12 cellular contexts compared by ENCODE assay signal in genomic region chr7:87318741-87319140, GRCh38. TPM values are rescaled to one million over a fixed set of nuclear protein-coding genes. Genes with fewer than 3 reads are reported as not detected.
DNase-seq lines count a peak whose midpoint lies in the region; ATAC-seq and TF ChIP-seq lines count a peak whose summit lies in the region.
"Had no signal": no experiment of that assay in that cellular context is flagged by ENCODE, and none has a peak within 500 bp of the region (broad histone marks: within the 10 kb centered on the region; RNA-seq: fewer than 3 reads in every experiment).

No MANE protein-coding gene starts in this region.

- no peaks in the 10 kb centered on the region for H3K27me3 ChIP-seq in CD4-positive, alpha-beta memory T cell (ENCODE audit: insufficient read depth, low read length)

- peak; percentile 27 for ATAC-seq in HG03354 (IDR thresholded peaks at IDR 0.05; ENCODE audit: poor library complexity, severe bottlenecking, unreplicated experiment)
- no peak for ATAC-seq in GM19455 (IDR thresholded peaks at IDR 0.05; ENCODE audit: unreplicated experiment)

- peaks cover 21% of the 10 kb centered on the region for H3K4me1 ChIP-seq in CD4-positive, alpha-beta memory T cell (ENCODE audit: insufficient read depth, low read length)
- H3K4me1 ChIP-seq: prostate gland had no signal

- H3K9me3 Mint-ChIP-seq in CD4-positive, alpha-beta memory T cell = peaks cover 0 to 13% (median 0%) of the 10 kb centered on the region in 8 donors

- peaks cover 0 to 3% of the 10 kb centered on the region in 2 donors for H3K27me3 Mint-ChIP-seq in CD4-positive, alpha-beta memory T cell

- no peak for DNase-seq in CD4-positive, alpha-beta memory T cell
- DNase-seq in SHP77 (lab: John Stamatoyannopoulos, UW) (peak; percentile 17 to 19), left kidney (ENCODE audit: low read depth, low spot score) (peak; percentile 17), inferior parietal cortex (ENCODE audit: extremely low spot score) (no peak), HEK293T (ENCODE audit: extremely low spot score) (no peak)
- DNase-seq in stimulated activated CD4-positive, alpha-beta T cell treated with anti-CD3 and anti-CD28 coated beads, Interleukin-4, amount 100 ng/mL, for 24 hours = no peak
- DNase-seq: activated T-cell treated with anti-CD3 and anti-CD28 coated beads, Interleukin-2, amount 50 U/mL, for 48 hours; DND-41; islet precursor cell had no signal

- H3K27ac Mint-ChIP-seq in CD4-positive, alpha-beta memory T cell = peak overlapping the region; percentile 66 to 96 (median 91)

- POLR2A ChIA-PET in CD4-positive, alpha-beta memory T cell (lab: Charles Lee; ENCODE audit: partially characterized antibody) = interaction anchor here (0.6 to 3.6 kb wide), 7 partner anchors 19 to 101 kb away, joined by 3 to 26 read pairs (median 3); partner anchors contain the start of genes CROT and TMEM243
- POLR2A ChIA-PET in HEK293T (lab: Yijun Ruan, JAX) = no interaction called here

- intact Hi-C loops in CD4-positive, alpha-beta memory T cell (cut with micrococcal nuclease) = no loop called here

- no peaks in the 10 kb centered on the region for H3K9me3 ChIP-seq in CD4-positive, alpha-beta memory T cell (ENCODE audit: control insufficient read depth in 1 of 2, low read length in 2 of 2)
- H3K9me3 ChIP-seq: prostate gland had no signal

- peaks cover 12% of the 10 kb centered on the region in 2 donors for H3K36me3 Mint-ChIP-seq in CD4-positive, alpha-beta memory T cell

- peak overlapping the region; percentile 23 to 32 for H3K4me3 ChIP-seq in CD4-positive, alpha-beta memory T cell (ENCODE audit: low read length in 2 of 2)

- peak overlapping the region; percentile 78 to 91 (median 88) for H3K4me3 Mint-ChIP-seq in CD4-positive, alpha-beta memory T cell

- peak overlapping the region; percentile 12 for H3K27ac ChIP-seq in CD4-positive, alpha-beta memory T cell (ENCODE audit: low read depth, low read length)
- H3K27ac ChIP-seq: prostate gland had no signal

- no peaks in the 10 kb centered on the region for H3K36me3 ChIP-seq in CD4-positive, alpha-beta memory T cell (ENCODE audit: insufficient read depth, low read length)
- H3K36me3 ChIP-seq: prostate gland had no signal

- peaks cover 9 to 27% (median 17%) of the 10 kb centered on the region in 4 donors for H3K4me1 Mint-ChIP-seq in CD4-positive, alpha-beta memory T cell

- CTCF ChIA-PET in CD4-positive, alpha-beta memory T cell (lab: Charles Lee; ENCODE audit: partially characterized antibody) = interaction anchor here (1.3 to 12.2 kb wide), 5 partner anchors 21 to 97 kb away, joined by 3 to 362 read pairs (median 6); partner anchors contain the start of gene CROT
- CTCF ChIA-PET in HEK293T (lab: Yijun Ruan, JAX) = interaction anchor here (0.6 to 1.1 kb wide), 3 partner anchors 8 to 189 kb away, joined by 3 read pairs; partner anchors contain the start of gene CROT

TF ChIP-seq in HEK293T, 16 proteins besides CTCF, POLR2A, EP300 and RAD21:
- TF ChIP-seq HDGF (IDR thresholded peaks at IDR 0.05; ENCODE audit: borderline replicate concordance) (no peak), BHLHE40 (IDR thresholded peaks at IDR 0.05; ENCODE audit: borderline replicate concordance) (no peak), ELF4 (IDR thresholded peaks at IDR 0.05) (no peak), L3MBTL2 (conservative IDR thresholded peaks at IDR 0.05) (no peak), FOXM1 (IDR thresholded peaks at IDR 0.05; ENCODE audit: borderline replicate concordance) (no peak)

RNA-seq across cellular contexts. Expression of gene CROT, which starts 26.7 kb away (rescaled TPM):
- total RNA-seq in CD4-positive, alpha-beta memory T cell = 10 to 100 TPM; 17.8 to 19.0 TPM
- 10 to 100 TPM; 12.1 to 13.1 TPM for polyA plus RNA-seq in CD4-positive, alpha-beta memory T cell

Comparison
In these comparisons a context has a peak if more than half of its experiments do, and no peak if none do; other contexts are left out.
1. DNase-seq: peak in SHP77 (2 of 2) and left kidney (single experiment); none in CD4-positive, alpha-beta memory T cell (0 of 5), inferior parietal cortex (single experiment), stimulated activated CD4-positive, alpha-beta T cell treated with anti-CD3 and anti-CD28 coated beads, Interleukin-4, amount 100 ng/mL, for 24 hours (single experiment) and HEK293T (single experiment).